ENCODE assay signal across 2 cellular contexts in the genomic region with DNA sequence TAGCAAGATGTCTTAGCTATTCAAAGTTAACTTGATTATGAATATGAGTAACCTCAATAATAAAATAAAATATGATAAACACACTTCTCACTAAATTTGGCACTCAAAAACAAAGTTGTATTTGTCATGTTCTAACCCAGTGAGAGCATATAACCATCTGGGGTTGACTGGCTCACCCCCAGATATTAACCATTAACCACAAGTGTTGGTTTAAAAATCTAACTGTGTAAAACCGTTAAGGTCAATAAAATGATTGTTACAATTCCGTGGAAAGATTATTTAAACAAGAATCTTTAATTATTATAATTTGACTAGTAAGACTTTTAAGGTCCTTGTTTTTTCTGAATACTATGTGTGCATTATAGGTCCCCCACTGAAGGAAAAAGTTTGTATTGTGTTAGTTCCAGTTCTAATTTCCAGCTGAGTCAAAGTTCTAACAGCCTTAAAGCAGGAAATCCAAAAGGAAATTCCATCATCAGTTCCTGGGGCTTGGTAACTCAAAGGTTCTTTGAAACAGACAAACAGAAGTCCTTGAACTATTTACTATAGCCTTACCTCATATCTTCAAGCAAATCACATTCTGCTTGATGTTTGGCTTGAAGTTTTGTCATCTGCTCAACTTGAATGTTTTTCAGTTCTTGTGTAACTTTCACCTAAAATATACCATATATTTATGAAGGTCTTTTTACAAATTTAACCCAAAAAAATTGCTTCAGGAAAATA.
TF ChIP-seq lines count a peak whose summit lies in the region.

No MANE protein-coding gene starts in this region.

TF ChIP-seq in HCT116, 20 proteins besides CTCF, POLR2A, EP300 and RAD21:
- TF ChIP-seq, protein P1, sequence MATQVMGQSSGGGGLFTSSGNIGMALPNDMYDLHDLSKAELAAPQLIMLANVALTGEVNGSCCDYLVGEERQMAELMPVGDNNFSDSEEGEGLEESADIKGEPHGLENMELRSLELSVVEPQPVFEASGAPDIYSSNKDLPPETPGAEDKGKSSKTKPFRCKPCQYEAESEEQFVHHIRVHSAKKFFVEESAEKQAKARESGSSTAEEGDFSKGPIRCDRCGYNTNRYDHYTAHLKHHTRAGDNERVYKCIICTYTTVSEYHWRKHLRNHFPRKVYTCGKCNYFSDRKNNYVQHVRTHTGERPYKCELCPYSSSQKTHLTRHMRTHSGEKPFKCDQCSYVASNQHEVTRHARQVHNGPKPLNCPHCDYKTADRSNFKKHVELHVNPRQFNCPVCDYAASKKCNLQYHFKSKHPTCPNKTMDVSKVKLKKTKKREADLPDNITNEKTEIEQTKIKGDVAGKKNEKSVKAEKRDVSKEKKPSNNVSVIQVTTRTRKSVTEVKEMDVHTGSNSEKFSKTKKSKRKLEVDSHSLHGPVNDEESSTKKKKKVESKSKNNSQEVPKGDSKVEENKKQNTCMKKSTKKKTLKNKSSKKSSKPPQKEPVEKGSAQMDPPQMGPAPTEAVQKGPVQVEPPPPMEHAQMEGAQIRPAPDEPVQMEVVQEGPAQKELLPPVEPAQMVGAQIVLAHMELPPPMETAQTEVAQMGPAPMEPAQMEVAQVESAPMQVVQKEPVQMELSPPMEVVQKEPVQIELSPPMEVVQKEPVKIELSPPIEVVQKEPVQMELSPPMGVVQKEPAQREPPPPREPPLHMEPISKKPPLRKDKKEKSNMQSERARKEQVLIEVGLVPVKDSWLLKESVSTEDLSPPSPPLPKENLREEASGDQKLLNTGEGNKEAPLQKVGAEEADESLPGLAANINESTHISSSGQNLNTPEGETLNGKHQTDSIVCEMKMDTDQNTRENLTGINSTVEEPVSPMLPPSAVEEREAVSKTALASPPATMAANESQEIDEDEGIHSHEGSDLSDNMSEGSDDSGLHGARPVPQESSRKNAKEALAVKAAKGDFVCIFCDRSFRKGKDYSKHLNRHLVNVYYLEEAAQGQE (IDR thresholded peaks at IDR 0.05; ENCODE audit: low read depth): no peak
- no peak for TF ChIP-seq SP1 (IDR thresholded peaks at IDR 0.05; ENCODE audit: low read depth)
- TF ChIP-seq EGR1 (IDR thresholded peaks at IDR 0.05; ENCODE audit: low read depth): no peak
- TF ChIP-seq, protein P2, sequence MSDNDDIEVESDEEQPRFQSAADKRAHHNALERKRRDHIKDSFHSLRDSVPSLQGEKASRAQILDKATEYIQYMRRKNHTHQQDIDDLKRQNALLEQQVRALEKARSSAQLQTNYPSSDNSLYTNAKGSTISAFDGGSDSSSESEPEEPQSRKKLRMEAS (IDR thresholded peaks at IDR 0.05): no peak
- TF ChIP-seq, protein P3, sequence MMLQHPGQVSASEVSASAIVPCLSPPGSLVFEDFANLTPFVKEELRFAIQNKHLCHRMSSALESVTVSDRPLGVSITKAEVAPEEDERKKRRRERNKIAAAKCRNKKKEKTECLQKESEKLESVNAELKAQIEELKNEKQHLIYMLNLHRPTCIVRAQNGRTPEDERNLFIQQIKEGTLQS (IDR thresholded peaks at IDR 0.05): no peak
- no peak for TF ChIP-seq TCF7L2 (IDR thresholded peaks at IDR 0.05; ENCODE audit: borderline replicate concordance, extremely low read depth, insufficient read depth, insufficient read length)
- no peak for TF ChIP-seq SRF (IDR thresholded peaks at IDR 0.05; ENCODE audit: low read depth)
- no peak for TF ChIP-seq CEBPB (IDR thresholded peaks at IDR 0.05; ENCODE audit: low read depth)
- TF ChIP-seq EZH2phosphoT487 (IDR thresholded peaks at IDR 0.05; ENCODE audit: borderline replicate concordance): no peak
- TF ChIP-seq FOSL1 (IDR thresholded peaks at IDR 0.05; ENCODE audit: low read depth): no peak
- no peak for TF ChIP-seq SIN3A (IDR thresholded peaks at IDR 0.05; ENCODE audit: low read depth)
- TF ChIP-seq CBX3 (IDR thresholded peaks at IDR 0.05; ENCODE audit: low read depth): no peak
- no peak for TF ChIP-seq POLR2AphosphoS5 (IDR thresholded peaks at IDR 0.05; ENCODE audit: low read depth, low read length)
- no peak for TF ChIP-seq ELF1 (IDR thresholded peaks at IDR 0.05; ENCODE audit: borderline replicate concordance, low read depth)
- no peak for TF ChIP-seq YY1 (IDR thresholded peaks at IDR 0.05; ENCODE audit: extremely low read depth, insufficient replicate concordance, low read depth, low read length)
- TF ChIP-seq, protein P4, sequence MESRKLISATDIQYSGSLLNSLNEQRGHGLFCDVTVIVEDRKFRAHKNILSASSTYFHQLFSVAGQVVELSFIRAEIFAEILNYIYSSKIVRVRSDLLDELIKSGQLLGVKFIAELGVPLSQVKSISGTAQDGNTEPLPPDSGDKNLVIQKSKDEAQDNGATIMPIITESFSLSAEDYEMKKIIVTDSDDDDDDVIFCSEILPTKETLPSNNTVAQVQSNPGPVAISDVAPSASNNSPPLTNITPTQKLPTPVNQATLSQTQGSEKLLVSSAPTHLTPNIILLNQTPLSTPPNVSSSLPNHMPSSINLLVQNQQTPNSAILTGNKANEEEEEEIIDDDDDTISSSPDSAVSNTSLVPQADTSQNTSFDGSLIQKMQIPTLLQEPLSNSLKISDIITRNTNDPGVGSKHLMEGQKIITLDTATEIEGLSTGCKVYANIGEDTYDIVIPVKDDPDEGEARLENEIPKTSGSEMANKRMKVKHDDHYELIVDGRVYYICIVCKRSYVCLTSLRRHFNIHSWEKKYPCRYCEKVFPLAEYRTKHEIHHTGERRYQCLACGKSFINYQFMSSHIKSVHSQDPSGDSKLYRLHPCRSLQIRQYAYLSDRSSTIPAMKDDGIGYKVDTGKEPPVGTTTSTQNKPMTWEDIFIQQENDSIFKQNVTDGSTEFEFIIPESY (IDR thresholded peaks at IDR 0.05; ENCODE audit: extremely low read depth, insufficient replicate concordance, low read length): no peak
- no peak for TF ChIP-seq ZFX (IDR thresholded peaks at IDR 0.05)
- TF ChIP-seq EZH2 (IDR thresholded peaks at IDR 0.05): no peak
- no peak for TF ChIP-seq JUND (IDR thresholded peaks at IDR 0.05)
- TF ChIP-seq ZNF274 (IDR thresholded peaks at IDR 0.05; ENCODE audit: low read depth, low read length): no peak

TF ChIP-seq in K562, 482 proteins besides CTCF, POLR2A, EP300 and RAD21 (continued from another document and continues in another):
- TF ChIP-seq, protein P5, sequence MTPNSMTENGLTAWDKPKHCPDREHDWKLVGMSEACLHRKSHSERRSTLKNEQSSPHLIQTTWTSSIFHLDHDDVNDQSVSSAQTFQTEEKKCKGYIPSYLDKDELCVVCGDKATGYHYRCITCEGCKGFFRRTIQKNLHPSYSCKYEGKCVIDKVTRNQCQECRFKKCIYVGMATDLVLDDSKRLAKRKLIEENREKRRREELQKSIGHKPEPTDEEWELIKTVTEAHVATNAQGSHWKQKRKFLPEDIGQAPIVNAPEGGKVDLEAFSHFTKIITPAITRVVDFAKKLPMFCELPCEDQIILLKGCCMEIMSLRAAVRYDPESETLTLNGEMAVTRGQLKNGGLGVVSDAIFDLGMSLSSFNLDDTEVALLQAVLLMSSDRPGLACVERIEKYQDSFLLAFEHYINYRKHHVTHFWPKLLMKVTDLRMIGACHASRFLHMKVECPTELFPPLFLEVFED (CRISPR knock-in tag; conservative IDR thresholded peaks at IDR 0.05): no peak
- no peak for TF ChIP-seq OTX1 (CRISPR knock-in tag; IDR thresholded peaks at IDR 0.05)
- TF ChIP-seq, protein P6, sequence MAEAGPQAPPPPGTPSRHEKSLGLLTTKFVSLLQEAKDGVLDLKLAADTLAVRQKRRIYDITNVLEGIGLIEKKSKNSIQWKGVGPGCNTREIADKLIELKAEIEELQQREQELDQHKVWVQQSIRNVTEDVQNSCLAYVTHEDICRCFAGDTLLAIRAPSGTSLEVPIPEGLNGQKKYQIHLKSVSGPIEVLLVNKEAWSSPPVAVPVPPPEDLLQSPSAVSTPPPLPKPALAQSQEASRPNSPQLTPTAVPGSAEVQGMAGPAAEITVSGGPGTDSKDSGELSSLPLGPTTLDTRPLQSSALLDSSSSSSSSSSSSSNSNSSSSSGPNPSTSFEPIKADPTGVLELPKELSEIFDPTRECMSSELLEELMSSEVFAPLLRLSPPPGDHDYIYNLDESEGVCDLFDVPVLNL (CRISPR knock-in tag; IDR thresholded peaks at IDR 0.05; ENCODE audit: low read depth): no peak
- TF ChIP-seq LCOR (CRISPR knock-in tag; IDR thresholded peaks at IDR 0.05): no peak
- TF ChIP-seq CCAR2 (IDR thresholded peaks at IDR 0.05; ENCODE audit: low read depth, low read length): no peak
- TF ChIP-seq, protein P7, sequence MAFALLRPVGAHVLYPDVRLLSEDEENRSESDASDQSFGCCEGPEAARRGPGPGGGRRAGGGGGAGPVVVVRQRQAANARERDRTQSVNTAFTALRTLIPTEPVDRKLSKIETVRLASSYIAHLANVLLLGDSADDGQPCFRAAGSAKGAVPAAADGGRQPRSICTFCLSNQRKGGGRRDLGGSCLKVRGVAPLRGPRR (CRISPR knock-in tag; IDR thresholded peaks at IDR 0.05): no peak
- no peak for TF ChIP-seq HNRNPK (IDR thresholded peaks at IDR 0.05; ENCODE audit: low read depth, low read length, poor library complexity, severe bottlenecking)
- TF ChIP-seq, protein P8, sequence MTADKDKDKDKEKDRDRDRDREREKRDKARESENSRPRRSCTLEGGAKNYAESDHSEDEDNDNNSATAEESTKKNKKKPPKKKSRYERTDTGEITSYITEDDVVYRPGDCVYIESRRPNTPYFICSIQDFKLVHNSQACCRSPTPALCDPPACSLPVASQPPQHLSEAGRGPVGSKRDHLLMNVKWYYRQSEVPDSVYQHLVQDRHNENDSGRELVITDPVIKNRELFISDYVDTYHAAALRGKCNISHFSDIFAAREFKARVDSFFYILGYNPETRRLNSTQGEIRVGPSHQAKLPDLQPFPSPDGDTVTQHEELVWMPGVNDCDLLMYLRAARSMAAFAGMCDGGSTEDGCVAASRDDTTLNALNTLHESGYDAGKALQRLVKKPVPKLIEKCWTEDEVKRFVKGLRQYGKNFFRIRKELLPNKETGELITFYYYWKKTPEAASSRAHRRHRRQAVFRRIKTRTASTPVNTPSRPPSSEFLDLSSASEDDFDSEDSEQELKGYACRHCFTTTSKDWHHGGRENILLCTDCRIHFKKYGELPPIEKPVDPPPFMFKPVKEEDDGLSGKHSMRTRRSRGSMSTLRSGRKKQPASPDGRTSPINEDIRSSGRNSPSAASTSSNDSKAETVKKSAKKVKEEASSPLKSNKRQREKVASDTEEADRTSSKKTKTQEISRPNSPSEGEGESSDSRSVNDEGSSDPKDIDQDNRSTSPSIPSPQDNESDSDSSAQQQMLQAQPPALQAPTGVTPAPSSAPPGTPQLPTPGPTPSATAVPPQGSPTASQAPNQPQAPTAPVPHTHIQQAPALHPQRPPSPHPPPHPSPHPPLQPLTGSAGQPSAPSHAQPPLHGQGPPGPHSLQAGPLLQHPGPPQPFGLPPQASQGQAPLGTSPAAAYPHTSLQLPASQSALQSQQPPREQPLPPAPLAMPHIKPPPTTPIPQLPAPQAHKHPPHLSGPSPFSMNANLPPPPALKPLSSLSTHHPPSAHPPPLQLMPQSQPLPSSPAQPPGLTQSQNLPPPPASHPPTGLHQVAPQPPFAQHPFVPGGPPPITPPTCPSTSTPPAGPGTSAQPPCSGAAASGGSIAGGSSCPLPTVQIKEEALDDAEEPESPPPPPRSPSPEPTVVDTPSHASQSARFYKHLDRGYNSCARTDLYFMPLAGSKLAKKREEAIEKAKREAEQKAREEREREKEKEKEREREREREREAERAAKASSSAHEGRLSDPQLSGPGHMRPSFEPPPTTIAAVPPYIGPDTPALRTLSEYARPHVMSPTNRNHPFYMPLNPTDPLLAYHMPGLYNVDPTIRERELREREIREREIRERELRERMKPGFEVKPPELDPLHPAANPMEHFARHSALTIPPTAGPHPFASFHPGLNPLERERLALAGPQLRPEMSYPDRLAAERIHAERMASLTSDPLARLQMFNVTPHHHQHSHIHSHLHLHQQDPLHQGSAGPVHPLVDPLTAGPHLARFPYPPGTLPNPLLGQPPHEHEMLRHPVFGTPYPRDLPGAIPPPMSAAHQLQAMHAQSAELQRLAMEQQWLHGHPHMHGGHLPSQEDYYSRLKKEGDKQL (CRISPR knock-in tag; IDR thresholded peaks at IDR 0.05; ENCODE audit: borderline replicate concordance): no peak
- TF ChIP-seq, protein P9, sequence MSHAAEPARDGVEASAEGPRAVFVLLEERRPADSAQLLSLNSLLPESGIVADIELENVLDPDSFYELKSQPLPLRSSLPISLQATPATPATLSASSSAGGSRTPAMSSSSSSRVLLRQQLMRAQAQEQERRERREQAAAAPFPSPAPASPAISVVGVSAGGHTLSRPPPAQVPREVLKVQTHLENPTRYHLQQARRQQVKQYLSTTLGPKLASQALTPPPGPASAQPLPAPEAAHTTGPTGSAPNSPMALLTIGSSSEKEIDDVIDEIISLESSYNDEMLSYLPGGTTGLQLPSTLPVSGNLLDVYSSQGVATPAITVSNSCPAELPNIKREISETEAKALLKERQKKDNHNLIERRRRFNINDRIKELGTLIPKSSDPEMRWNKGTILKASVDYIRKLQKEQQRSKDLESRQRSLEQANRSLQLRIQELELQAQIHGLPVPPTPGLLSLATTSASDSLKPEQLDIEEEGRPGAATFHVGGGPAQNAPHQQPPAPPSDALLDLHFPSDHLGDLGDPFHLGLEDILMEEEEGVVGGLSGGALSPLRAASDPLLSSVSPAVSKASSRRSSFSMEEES (CRISPR knock-in tag; IDR thresholded peaks at IDR 0.05): no peak
